Comparison of ENCODE assay signal across 1 cellular context in genomic region chr16:87789437-87790277, GRCh38.
TF ChIP-seq lines count a peak whose summit lies in the region.

No MANE protein-coding gene starts in this region.

TF ChIP-seq in A549, 52 proteins besides CTCF, POLR2A, EP300 and RAD21 (continued from another document):
- TF ChIP-seq REST (IDR thresholded peaks at IDR 0.05) (no peak), RCOR1 (IDR thresholded peaks at IDR 0.05; ENCODE audit: low read depth, low read length) (0 out of 2 replicates have a peak, but pooled peaks have one; percentile 14), HOXA7 (CRISPR knock-in tag; IDR thresholded peaks at IDR 0.05) (peak; percentile 67; the same call in 1 of the 2 replicates), TP53 (CRISPR knock-in tag; IDR thresholded peaks at IDR 0.05) (no peak; the same call in 1 of the 2 replicates), EHMT2 (IDR thresholded peaks at IDR 0.05; ENCODE audit: low read depth) (no peak), BCL3 (IDR thresholded peaks at IDR 0.05) (peak; percentile 75; the same call in 2 of the 3 replicates), KDM5A (IDR thresholded peaks at IDR 0.05) (no peak), ELK1 (IDR thresholded peaks at IDR 0.05; ENCODE audit: low read depth, low read length) (no peak), RARB (CRISPR knock-in tag; IDR thresholded peaks at IDR 0.05) (peak; percentile 97), ZNF302 (CRISPR knock-in tag; IDR thresholded peaks at IDR 0.05) (peak; percentile 16; the same call in 1 of the 2 replicates), HOXB5 (CRISPR knock-in tag; IDR thresholded peaks at IDR 0.05) (peak; percentile 31; the same call in 1 of the 2 replicates), USF2 (IDR thresholded peaks at IDR 0.05) (peak; percentile 87), FOXS1 (CRISPR knock-in tag; IDR thresholded peaks at IDR 0.05) (peak; percentile 89), KDM1A (IDR thresholded peaks at IDR 0.05; ENCODE audit: low read depth) (no peak), POLR2AphosphoS2 (conservative IDR thresholded peaks at IDR 0.05; ENCODE audit: low read length) (no peak), RNF2 (IDR thresholded peaks at IDR 0.05; ENCODE audit: borderline replicate concordance, low read depth) (no peak), HOXB13 (CRISPR knock-in tag; IDR thresholded peaks at IDR 0.05; ENCODE audit: low read depth) (peak; percentile 69; the same call in 1 of the 2 replicates), MYC (IDR thresholded peaks at IDR 0.05; ENCODE audit: borderline replicate concordance, low read length) (peak; percentile 59), FOSL2 (IDR thresholded peaks at IDR 0.05) (peak; percentile 81), FOSL2 (CRISPR knock-in tag; IDR thresholded peaks at IDR 0.05) (peak; percentile 98), ATOH8 (CRISPR knock-in tag; IDR thresholded peaks at IDR 0.05; ENCODE audit: low read depth) (peak; percentile 84), NFE2L2 (conservative IDR thresholded peaks at IDR 0.05; ENCODE audit: low read length) (peak; percentile 84), CHD4 (IDR thresholded peaks at IDR 0.05; ENCODE audit: borderline replicate concordance) (no peak), BHLHE40 (IDR thresholded peaks at IDR 0.05; ENCODE audit: low read depth, low read length) (peak; percentile 97), CHD2 (IDR thresholded peaks at IDR 0.05; ENCODE audit: low read length, partially characterized antibody) (no peak), NR3C1 (IDR thresholded peaks at IDR 0.05) (no peak), PBX3 (IDR thresholded peaks at IDR 0.05) (peak; percentile 92), GATA3 (IDR thresholded peaks at IDR 0.05; ENCODE audit: borderline replicate concordance) (peak; percentile 97), NPAS2 (CRISPR knock-in tag; IDR thresholded peaks at IDR 0.05; ENCODE audit: borderline replicate concordance) (peak; percentile 86; the same call in 1 of the 2 replicates), MAX (IDR thresholded peaks at IDR 0.05) (peak; percentile 96), MAZ (IDR thresholded peaks at IDR 0.05; ENCODE audit: borderline replicate concordance, low read depth, low read length) (no peak), JUNB (IDR thresholded peaks at IDR 0.05) (peak; percentile 85), EHF (CRISPR knock-in tag; IDR thresholded peaks at IDR 0.05) (no peak; the same call in 1 of the 2 replicates), HES2 (IDR thresholded peaks at IDR 0.05) (no peak; the same call in 1 of the 2 replicates), TFCP2L1 (CRISPR knock-in tag; IDR thresholded peaks at IDR 0.05) (0 out of 2 replicates have a peak, but pooled peaks have one; percentile 42), HDAC2 (IDR thresholded peaks at IDR 0.05) (no peak), FOSB (CRISPR knock-in tag; IDR thresholded peaks at IDR 0.05) (peak; percentile 11; the same call in 1 of the 2 replicates)
